8 cellular contexts compared by ENCODE assay signal in the genomic region with DNA sequence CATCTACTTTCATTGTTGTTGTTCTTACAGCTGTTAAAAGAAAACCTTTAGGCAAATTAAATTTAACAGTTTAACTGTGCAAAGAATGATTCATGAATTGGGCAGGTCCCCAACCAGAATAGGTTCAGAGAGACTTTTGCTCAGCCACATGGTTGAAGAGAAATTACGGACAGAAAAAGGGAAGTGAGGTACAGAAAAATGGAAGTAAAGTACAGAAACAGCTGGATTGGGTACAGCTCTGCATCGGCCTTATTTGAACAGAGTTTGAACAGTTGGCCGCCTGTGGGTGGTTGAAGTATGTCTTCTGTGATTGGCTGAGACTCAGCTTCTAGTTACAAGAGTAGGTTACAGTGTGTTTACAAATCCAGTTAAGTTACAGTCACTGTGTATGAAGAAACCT.
DNase-seq lines count a peak whose midpoint lies in the region; ATAC-seq and TF ChIP-seq lines count a peak whose summit lies in the region.

No MANE protein-coding gene starts in this region.

- H3K4me1 Mint-ChIP-seq in activated naive CD8-positive, alpha-beta T cell treated with anti-CD3 and anti-CD28 coated beads, Interleukin-2, amount 50 U/mL, for 24 hours: peaks cover 8% of the 10 kb centered on the region

- no peak overlapping the region for H3K4me3 Mint-ChIP-seq in activated naive CD8-positive, alpha-beta T cell treated with anti-CD3 and anti-CD28 coated beads, Interleukin-2, amount 50 U/mL, for 24 hours

- no peaks in the 10 kb centered on the region for H3K36me3 Mint-ChIP-seq in activated naive CD8-positive, alpha-beta T cell treated with anti-CD3 and anti-CD28 coated beads, Interleukin-2, amount 50 U/mL, for 24 hours (ENCODE audit: low read depth)

- H3K9me3 ChIP-seq in upper lobe of left lung: no peaks in the 10 kb centered on the region

- ATAC-seq in GM21360 (IDR thresholded peaks at IDR 0.05; ENCODE audit: unreplicated experiment): peak; percentile 90
- ATAC-seq in upper lobe of left lung (ENCODE audit: low FRiP score in 2 of 2): peak; percentile 74 to 84
- ATAC-seq in activated naive CD8-positive, alpha-beta T cell treated with anti-CD3 and anti-CD28 coated beads, Interleukin-2, amount 50 U/mL, for 24 hours: no peak

- TF ChIP-seq CTCF in AG10803 (conservative IDR thresholded peaks at IDR 0.05; ENCODE audit: low read length): no peak
- no peak for TF ChIP-seq CTCF in fibroblast of mammary gland (conservative IDR thresholded peaks at IDR 0.05; ENCODE audit: control insufficient read depth, insufficient read depth, low read depth, low read length)
- TF ChIP-seq CTCF in upper lobe of left lung (IDR thresholded peaks at IDR 0.05): no peak

- H3K27me3 Mint-ChIP-seq in activated naive CD8-positive, alpha-beta T cell treated with anti-CD3 and anti-CD28 coated beads, Interleukin-2, amount 50 U/mL, for 24 hours: no peaks in the 10 kb centered on the region

- no peak overlapping the region for H3K27ac Mint-ChIP-seq in activated naive CD8-positive, alpha-beta T cell treated with anti-CD3 and anti-CD28 coated beads, Interleukin-2, amount 50 U/mL, for 24 hours

- TF ChIP-seq EP300 in upper lobe of left lung (IDR thresholded peaks at IDR 0.05): no peak

- DNase-seq in AG10803 (ENCODE audit: low read depth) (peak; percentile 80), HuH-7 (ENCODE audit: low spot score) (peak; percentile 39), fibroblast of mammary gland (ENCODE audit: low read depth) (peak; percentile 92), upper lobe of left lung (peak in 1 of 2 donors; percentile 69), A172 (ENCODE audit: low spot score) (no peak), glomerular visceral epithelial cell (ENCODE audit: extremely low spot score) (no peak)
- no peak for DNase-seq in activated naive CD8-positive, alpha-beta T cell treated with anti-CD3 and anti-CD28 coated beads, Interleukin-2, amount 50 U/mL, for 24 hours

- peak overlapping the region in 2 of 4 donors; percentile 52 to 58 for H3K27ac ChIP-seq in upper lobe of left lung

- TF ChIP-seq POLR2A in upper lobe of left lung (IDR thresholded peaks at IDR 0.05): no peak

- peaks cover 0 to 11% (median 4%) of the 10 kb centered on the region in 4 donors for H3K4me1 ChIP-seq in upper lobe of left lung

- H3K4me3 ChIP-seq in AG10803 (ENCODE audit: low read length) (no peak overlapping the region), fibroblast of mammary gland (ENCODE audit: control insufficient read depth, low read depth, low read length) (no peak overlapping the region), upper lobe of left lung (no peak overlapping the region)

- WGBS in upper lobe of left lung, 2 donors: 50 to 60% methylated on average over 3 of the region's 3 CpGs

- H3K27me3 ChIP-seq in upper lobe of left lung: no peaks in the 10 kb centered on the region

- H3K36me3 ChIP-seq in upper lobe of left lung: no peaks in the 10 kb centered on the region

- no peaks in the 10 kb centered on the region for H3K9me3 Mint-ChIP-seq in activated naive CD8-positive, alpha-beta T cell treated with anti-CD3 and anti-CD28 coated beads, Interleukin-2, amount 50 U/mL, for 24 hours

Comparison
In these comparisons a context has a peak if more than half of its experiments do, and no peak if none do; other contexts are left out.
1. DNase-seq: peak in AG10803 (single experiment), HuH-7 (single experiment) and fibroblast of mammary gland (single experiment); none in A172 (single experiment), glomerular visceral epithelial cell (single experiment) and activated naive CD8-positive, alpha-beta T cell treated with anti-CD3 and anti-CD28 coated beads, Interleukin-2, amount 50 U/mL, for 24 hours (single experiment).